In the genomic region with DNA sequence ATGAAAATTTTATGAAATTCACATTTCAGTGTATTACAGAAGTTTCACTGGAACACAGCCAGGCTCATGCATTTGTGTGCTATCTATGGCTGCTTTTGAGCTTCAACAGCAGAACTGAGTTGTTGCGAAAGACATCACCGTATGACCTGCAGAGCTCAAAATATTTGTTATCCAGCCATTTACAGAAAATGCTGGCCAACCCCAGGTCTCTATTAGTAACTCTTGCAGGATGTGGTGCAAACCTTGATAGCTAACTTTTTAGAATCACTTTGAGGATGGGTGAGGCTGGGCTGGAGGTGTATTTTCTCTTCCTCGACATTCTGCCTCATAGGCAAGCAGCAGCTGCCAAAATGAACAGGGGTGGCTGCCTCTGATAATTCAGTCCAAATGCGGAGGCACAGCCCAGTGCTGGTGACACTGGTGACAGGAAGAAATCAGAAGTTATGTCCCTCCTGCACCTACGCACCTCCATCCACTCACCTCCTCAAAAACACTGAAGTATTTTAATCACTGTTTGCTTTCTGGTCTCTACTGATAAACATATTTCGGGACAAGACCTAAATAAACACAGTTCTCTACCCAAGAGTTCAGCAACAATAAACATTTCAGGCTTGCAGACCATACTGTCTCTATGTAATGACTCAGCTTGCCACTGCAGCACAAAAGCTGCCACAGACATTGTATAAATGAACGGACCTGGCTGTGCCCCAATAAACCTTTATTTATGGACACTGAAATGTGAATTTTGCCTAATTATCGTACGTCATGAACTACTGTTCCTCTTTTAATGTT, we compare ENCODE assay signal across 1 cellular context.
TF ChIP-seq lines count a peak whose summit lies in the region.

No MANE protein-coding gene starts in this region.

TF ChIP-seq in WTC11, 78 proteins besides CTCF, POLR2A, EP300 and RAD21 (continued from another document):
- TF ChIP-seq, protein P1, sequence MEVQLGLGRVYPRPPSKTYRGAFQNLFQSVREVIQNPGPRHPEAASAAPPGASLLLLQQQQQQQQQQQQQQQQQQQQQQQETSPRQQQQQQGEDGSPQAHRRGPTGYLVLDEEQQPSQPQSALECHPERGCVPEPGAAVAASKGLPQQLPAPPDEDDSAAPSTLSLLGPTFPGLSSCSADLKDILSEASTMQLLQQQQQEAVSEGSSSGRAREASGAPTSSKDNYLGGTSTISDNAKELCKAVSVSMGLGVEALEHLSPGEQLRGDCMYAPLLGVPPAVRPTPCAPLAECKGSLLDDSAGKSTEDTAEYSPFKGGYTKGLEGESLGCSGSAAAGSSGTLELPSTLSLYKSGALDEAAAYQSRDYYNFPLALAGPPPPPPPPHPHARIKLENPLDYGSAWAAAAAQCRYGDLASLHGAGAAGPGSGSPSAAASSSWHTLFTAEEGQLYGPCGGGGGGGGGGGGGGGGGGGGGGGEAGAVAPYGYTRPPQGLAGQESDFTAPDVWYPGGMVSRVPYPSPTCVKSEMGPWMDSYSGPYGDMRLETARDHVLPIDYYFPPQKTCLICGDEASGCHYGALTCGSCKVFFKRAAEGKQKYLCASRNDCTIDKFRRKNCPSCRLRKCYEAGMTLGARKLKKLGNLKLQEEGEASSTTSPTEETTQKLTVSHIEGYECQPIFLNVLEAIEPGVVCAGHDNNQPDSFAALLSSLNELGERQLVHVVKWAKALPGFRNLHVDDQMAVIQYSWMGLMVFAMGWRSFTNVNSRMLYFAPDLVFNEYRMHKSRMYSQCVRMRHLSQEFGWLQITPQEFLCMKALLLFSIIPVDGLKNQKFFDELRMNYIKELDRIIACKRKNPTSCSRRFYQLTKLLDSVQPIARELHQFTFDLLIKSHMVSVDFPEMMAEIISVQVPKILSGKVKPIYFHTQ (CRISPR knock-in tag; IDR thresholded peaks at IDR 0.05): no peak
- no peak for TF ChIP-seq NR2C2 (CRISPR knock-in tag; IDR thresholded peaks at IDR 0.05)
- TF ChIP-seq, protein P2, sequence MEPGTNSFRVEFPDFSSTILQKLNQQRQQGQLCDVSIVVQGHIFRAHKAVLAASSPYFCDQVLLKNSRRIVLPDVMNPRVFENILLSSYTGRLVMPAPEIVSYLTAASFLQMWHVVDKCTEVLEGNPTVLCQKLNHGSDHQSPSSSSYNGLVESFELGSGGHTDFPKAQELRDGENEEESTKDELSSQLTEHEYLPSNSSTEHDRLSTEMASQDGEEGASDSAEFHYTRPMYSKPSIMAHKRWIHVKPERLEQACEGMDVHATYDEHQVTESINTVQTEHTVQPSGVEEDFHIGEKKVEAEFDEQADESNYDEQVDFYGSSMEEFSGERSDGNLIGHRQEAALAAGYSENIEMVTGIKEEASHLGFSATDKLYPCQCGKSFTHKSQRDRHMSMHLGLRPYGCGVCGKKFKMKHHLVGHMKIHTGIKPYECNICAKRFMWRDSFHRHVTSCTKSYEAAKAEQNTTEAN (CRISPR knock-in tag; IDR thresholded peaks at IDR 0.05): no peak
